15 cellular contexts compared by ENCODE assay signal in genomic region chr2:64322433-64322832, GRCh38.
DNase-seq lines count a peak whose midpoint lies in the region; ATAC-seq and TF ChIP-seq lines count a peak whose summit lies in the region.
"Had no signal": no experiment of that assay in that cellular context is flagged by ENCODE, and none has a peak within 500 bp of the region (broad histone marks: within the 10 kb centered on the region; RNA-seq: fewer than 3 reads in every experiment).

No MANE protein-coding gene starts in this region.

- peak overlapping the region; percentile 12 for H3K14ac ChIP-seq in neuronal stem cell (ENCODE audit: low read length)

- no peak overlapping the region for H3K23ac ChIP-seq in neuronal stem cell (ENCODE audit: low read depth, low read length, poor library complexity)

- H2BK12ac ChIP-seq in neuronal stem cell (ENCODE audit: low read length), result peak overlapping the region; percentile 8

- no peak overlapping the region for H3K4me3 Mint-ChIP-seq in stimulated activated naive CD8-positive, alpha-beta T cell treated with anti-CD3 and anti-CD28 coated beads, Interleukin-15, Interleukin-2, amounts not matched to agents 100 ng/mL and 50 ng/mL, for 24 hours
- H3K4me3 Mint-ChIP-seq in endothelial cell (ENCODE audit: unreplicated experiment), result no peak overlapping the region
- H3K4me3 Mint-ChIP-seq: B cell; CD4-positive, alpha-beta memory T cell; HFFc6 had no signal

- no peak overlapping the region for H3K4me3 ChIP-seq in neuronal stem cell (ENCODE audit: low read length in 2 of 2)
- H3K4me3 ChIP-seq: GM12878 had no signal

- no peak overlapping the region for H3K4me2 ChIP-seq in neuronal stem cell (ENCODE audit: insufficient read depth, low read length, poor library complexity, severe bottlenecking)

- ATAC-seq in stimulated activated naive CD8-positive, alpha-beta T cell treated with anti-CD3 and anti-CD28 coated beads, Interleukin-15, Interleukin-2, amounts not matched to agents 100 U/mL and 50 U/mL, for 24 hours, result no peak
- ATAC-seq in HG03460 (IDR thresholded peaks at IDR 0.05; ENCODE audit: unreplicated experiment) (no peak), GM21723 (IDR thresholded peaks at IDR 0.05; ENCODE audit: unreplicated experiment) (no peak)
- ATAC-seq: GM12878, HepG2 had no signal

- H3K27ac Mint-ChIP-seq in stimulated activated naive CD8-positive, alpha-beta T cell treated with anti-CD3 and anti-CD28 coated beads, Interleukin-15, Interleukin-2, amounts not matched to agents 100 ng/mL and 50 ng/mL, for 24 hours, result peak overlapping the region; percentile 5
- peak overlapping the region; percentile 14 for H3K27ac Mint-ChIP-seq in endothelial cell (ENCODE audit: unreplicated experiment)
- H3K27ac Mint-ChIP-seq: B cell, HFFc6 had no signal

- WGBS in neuronal stem cell (ENCODE audit: extremely low coverage in 2 of 2, insufficient read length in 2 of 2, insufficient replicate concordance in 1 of 2), 2 donors, result no CpG with 5 or more reads among the region's 5 CpGs

- H2AK5ac ChIP-seq in neuronal stem cell (ENCODE audit: low read depth, low read length), result peak overlapping the region; percentile 14

- peaks cover 2% of the 10 kb centered on the region in 2 donors for H3K4me1 ChIP-seq in neuronal stem cell (ENCODE audit: control insufficient read depth in 2 of 2, insufficient read depth in 1 of 2, low read depth in 1 of 2, low read length in 2 of 2)

- H2BK5ac ChIP-seq in neuronal stem cell (ENCODE audit: low read length), result no peak overlapping the region

- no peak overlapping the region for H3K4ac ChIP-seq in neuronal stem cell (ENCODE audit: low read length)

- peaks cover 41% of the 10 kb centered on the region for H3K4me1 Mint-ChIP-seq in stimulated activated naive CD8-positive, alpha-beta T cell treated with anti-CD3 and anti-CD28 coated beads, Interleukin-15, Interleukin-2, amounts not matched to agents 100 ng/mL and 50 ng/mL, for 24 hours (ENCODE audit: low read depth)
- H3K4me1 Mint-ChIP-seq in endothelial cell (ENCODE audit: unreplicated experiment), result peaks cover 11% of the 10 kb centered on the region

- TF ChIP-seq CTCF in endothelial cell (IDR thresholded peaks at IDR 0.05; ENCODE audit: unreplicated experiment), result no peak

- no peak for DNase-seq in stimulated activated naive CD8-positive, alpha-beta T cell treated with anti-CD3 and anti-CD28 coated beads, Interleukin-15, Interleukin-2, amounts not matched to agents 100 U/mL and 50 U/mL, for 24 hours
- DNase-seq in endothelial cell (ENCODE audit: low spot score) (no peak), neuronal stem cell (ENCODE audit: low spot score) (no peak), NCI-H510A treated with DMSO at 0.1 percent for 48 hours (lab: John Stamatoyannopoulos, UW) (no peak)
- DNase-seq: C1 segment of cervical spinal cord; CD4-positive, alpha-beta memory T cell; DMS79; HCEC 1CT; HFFc6 had no signal

- H3K27me3 Mint-ChIP-seq in stimulated activated naive CD8-positive, alpha-beta T cell treated with anti-CD3 and anti-CD28 coated beads, Interleukin-15, Interleukin-2, amounts not matched to agents 100 ng/mL and 50 ng/mL, for 24 hours, result peaks cover 10% of the 10 kb centered on the region
- peaks cover 9% of the 10 kb centered on the region for H3K27me3 Mint-ChIP-seq in endothelial cell (ENCODE audit: unreplicated experiment)

- no peaks in the 10 kb centered on the region for H3K36me3 ChIP-seq in neuronal stem cell (replicated peaks in 1 of 2; ENCODE audit: control insufficient read depth in 2 of 2, insufficient read depth in 2 of 2, low read length in 2 of 2)

- H3K79me1 ChIP-seq in neuronal stem cell (ENCODE audit: low read depth, low read length), result no peaks in the 10 kb centered on the region

- H3K9me3 ChIP-seq in neuronal stem cell (replicated peaks in 1 of 2; ENCODE audit: control insufficient read depth in 2 of 2, insufficient read depth in 1 of 2, low read depth in 1 of 2, low read length in 2 of 2), result peaks cover 0 to 3% of the 10 kb centered on the region in 2 donors

- peak overlapping the region; percentile 25 for H3K18ac ChIP-seq in neuronal stem cell (ENCODE audit: low read length)

- no peaks in the 10 kb centered on the region for H3K9me3 Mint-ChIP-seq in stimulated activated naive CD8-positive, alpha-beta T cell treated with anti-CD3 and anti-CD28 coated beads, Interleukin-15, Interleukin-2, amounts not matched to agents 100 ng/mL and 50 ng/mL, for 24 hours
- no peaks in the 10 kb centered on the region for H3K9me3 Mint-ChIP-seq in endothelial cell (ENCODE audit: unreplicated experiment)
- H3K9me3 Mint-ChIP-seq: CD4-positive, alpha-beta memory T cell; HFFc6 had no signal

- H2AFZ ChIP-seq in neuronal stem cell (ENCODE audit: low read length), result peak overlapping the region; percentile 14

- no peak overlapping the region for H2BK120ac ChIP-seq in neuronal stem cell (ENCODE audit: low read depth, low read length)

- H2BK15ac ChIP-seq in neuronal stem cell (ENCODE audit: low read length), result no peak overlapping the region

- H4K91ac ChIP-seq in neuronal stem cell (ENCODE audit: low read depth, low read length, poor library complexity), result no peak overlapping the region

- H3K36me3 Mint-ChIP-seq in stimulated activated naive CD8-positive, alpha-beta T cell treated with anti-CD3 and anti-CD28 coated beads, Interleukin-15, Interleukin-2, amounts not matched to agents 100 ng/mL and 50 ng/mL, for 24 hours (ENCODE audit: low read depth), result no peaks in the 10 kb centered on the region
- H3K36me3 Mint-ChIP-seq in endothelial cell (ENCODE audit: low read depth, unreplicated experiment), result no peaks in the 10 kb centered on the region
- H3K36me3 Mint-ChIP-seq: CD4-positive, alpha-beta memory T cell had no signal

- no peaks in the 10 kb centered on the region for H3K27me3 ChIP-seq in neuronal stem cell (ENCODE audit: control insufficient read depth in 3 of 3, insufficient read depth in 3 of 3, low read depth in 1 of 3, low read length in 3 of 3)

- H3K27ac ChIP-seq in neuronal stem cell (replicated peaks; ENCODE audit: low read length), result no peak overlapping the region

- H4K8ac ChIP-seq in neuronal stem cell (ENCODE audit: low read depth, low read length), result no peak overlapping the region

- H3K9ac ChIP-seq in neuronal stem cell (ENCODE audit: low read depth, low read length, poor library complexity), result no peak overlapping the region
